9 cellular contexts compared by ENCODE assay signal in genomic region chr11:63553759-63554158, GRCh38.
A peak's percentile ranks its signal among the peaks of the same experiment; 100 is the strongest.
DNase-seq lines count a peak whose midpoint lies in the region; ATAC-seq and TF ChIP-seq lines count a peak whose summit lies in the region.
"Had no signal": no experiment of that assay in that cellular context is flagged by ENCODE, and none has a peak within 500 bp of the region (broad histone marks: within the 10 kb centered on the region; RNA-seq: fewer than 3 reads in every experiment).

No MANE protein-coding gene starts in this region.

- ATAC-seq in stimulated activated memory B cell treated with anti-CD40 and anti-IgM and Interleukin-4, amounts not matched to agents 10 μg/mL and 1 μg/mL and 100 μg/mL, for 72 hours = peak; percentile 67

- peak overlapping the region; percentile 98 for H3K27ac Mint-ChIP-seq in activated naive CD4-positive, alpha-beta T cell treated with anti-CD3 and anti-CD28 coated beads, Interleukin-2, amount 50 U/mL, for 24 hours
- H3K27ac Mint-ChIP-seq in stimulated activated memory B cell treated with anti-CD40 and anti-IgM and Interleukin-4, amounts not matched to agents 10 μg/mL and 1 μg/mL and 100 μg/mL, for 72 hours = peak overlapping the region; percentile 24

- peak overlapping the region; percentile 50 for H2AFZ ChIP-seq in MM.1S (ENCODE audit: low read length)

- H3K4me1 Mint-ChIP-seq in activated naive CD4-positive, alpha-beta T cell treated with anti-CD3 and anti-CD28 coated beads, Interleukin-2, amount 50 U/mL, for 24 hours = peaks cover 77% of the 10 kb centered on the region
- peaks cover 26% of the 10 kb centered on the region for H3K4me1 Mint-ChIP-seq in stimulated activated memory B cell treated with anti-CD40 and anti-IgM and Interleukin-4, amounts not matched to agents 10 μg/mL and 1 μg/mL and 100 μg/mL, for 72 hours

- H3K79me2 ChIP-seq in MM.1S (ENCODE audit: low read length) = no peaks in the 10 kb centered on the region

- H3K9me3 ChIP-seq in MM.1S (replicated peaks; ENCODE audit: insufficient read depth, low read length) = no peaks in the 10 kb centered on the region

- H3K27ac ChIP-seq in MM.1S (ENCODE audit: low read length) = no peak overlapping the region; the same call in 1 of the 2 replicates
- H3K27ac ChIP-seq: C4-2B had no signal

- no peaks in the 10 kb centered on the region for H3K27me3 ChIP-seq in MM.1S (replicated peaks; ENCODE audit: insufficient read depth, low read length)

- peak overlapping the region; percentile 33; the same call in 1 of the 2 replicates for H3K4me2 ChIP-seq in MM.1S (ENCODE audit: low read depth, low read length)

- no peaks in the 10 kb centered on the region for H3K36me3 ChIP-seq in MM.1S (replicated peaks; ENCODE audit: insufficient read depth, low read length)

- H3F3A ChIP-seq in MM.1S (ENCODE audit: insufficient read depth, low read length) = 0 out of 2 replicates have a peak, but pooled peaks cover 4% of the 10 kb centered on the region

- no peak overlapping the region for H3K9ac ChIP-seq in MM.1S (ENCODE audit: low read length)

- no peaks in the 10 kb centered on the region for H4K20me1 ChIP-seq in MM.1S (ENCODE audit: insufficient read depth, low read length)

- peak overlapping the region; percentile 85 for H3K4me3 Mint-ChIP-seq in activated naive CD4-positive, alpha-beta T cell treated with anti-CD3 and anti-CD28 coated beads, Interleukin-2, amount 50 U/mL, for 24 hours
- peak overlapping the region; percentile 36 for H3K4me3 Mint-ChIP-seq in stimulated activated memory B cell treated with anti-CD40 and anti-IgM and Interleukin-4, amounts not matched to agents 10 μg/mL and 1 μg/mL and 100 μg/mL, for 72 hours

- no peaks in the 10 kb centered on the region for H3K36me3 Mint-ChIP-seq in activated naive CD4-positive, alpha-beta T cell treated with anti-CD3 and anti-CD28 coated beads, Interleukin-2, amount 50 U/mL, for 24 hours
- H3K36me3 Mint-ChIP-seq in stimulated activated memory B cell treated with anti-CD40 and anti-IgM and Interleukin-4, amounts not matched to agents 10 μg/mL and 1 μg/mL and 100 μg/mL, for 72 hours = no peaks in the 10 kb centered on the region

- peaks cover 9% of the 10 kb centered on the region for H3K4me1 ChIP-seq in MM.1S (ENCODE audit: low read length)

- no peaks in the 10 kb centered on the region for H3K27me3 Mint-ChIP-seq in activated naive CD4-positive, alpha-beta T cell treated with anti-CD3 and anti-CD28 coated beads, Interleukin-2, amount 50 U/mL, for 24 hours
- peaks cover 15% of the 10 kb centered on the region for H3K27me3 Mint-ChIP-seq in stimulated activated memory B cell treated with anti-CD40 and anti-IgM and Interleukin-4, amounts not matched to agents 10 μg/mL and 1 μg/mL and 100 μg/mL, for 72 hours

- H3K9me2 ChIP-seq in MM.1S (replicated peaks; ENCODE audit: insufficient read depth, low read length) = no peaks in the 10 kb centered on the region

- no peaks in the 10 kb centered on the region for H3K9me3 Mint-ChIP-seq in activated naive CD4-positive, alpha-beta T cell treated with anti-CD3 and anti-CD28 coated beads, Interleukin-2, amount 50 U/mL, for 24 hours
- H3K9me3 Mint-ChIP-seq in stimulated activated memory B cell treated with anti-CD40 and anti-IgM and Interleukin-4, amounts not matched to agents 10 μg/mL and 1 μg/mL and 100 μg/mL, for 72 hours = no peaks in the 10 kb centered on the region

- no peak overlapping the region for H3K4me3 ChIP-seq in MM.1S (ENCODE audit: low read length)

- DNase-seq in stimulated activated CD4-positive, alpha-beta T cell treated with anti-CD3 and anti-CD28 coated beads, Interleukin-1b, Interleukin-23, amount 100 ng/mL, for 48 hours = peak; percentile 51
- DNase-seq in stimulated activated CD4-positive, alpha-beta T cell treated with anti-CD3 and anti-CD28 coated beads, Interleukin-2, amount 100 ng/mL, for 48 hours = no peak
- peak; percentile 12 for DNase-seq in MM.1S
- no peak for DNase-seq in AG08396 (ENCODE audit: low spot score)
- no peak for DNase-seq in T1000 (lab: John Stamatoyannopoulos, UW)
- DNase-seq in cortex of kidney (lab: John Stamatoyannopoulos, UW) = no peak

- no peak for TF ChIP-seq CTCF in MM.1S (IDR thresholded peaks at IDR 0.05; ENCODE audit: low read length)

Comparison
In these comparisons a context has a peak if more than half of its experiments do, and no peak if none do; other contexts are left out.
1. DNase-seq: peak in stimulated activated CD4-positive, alpha-beta T cell treated with anti-CD3 and anti-CD28 coated beads, Interleukin-1b, Interleukin-23, amount 100 ng/mL, for 48 hours (single experiment) and MM.1S (single experiment); none in stimulated activated CD4-positive, alpha-beta T cell treated with anti-CD3 and anti-CD28 coated beads, Interleukin-2, amount 100 ng/mL, for 48 hours (0 of 2), AG08396 (single experiment), T1000 (single experiment) and cortex of kidney (single experiment).